Comparison of ENCODE assay signal across 1 cellular context in genomic region chr7:56063882-56064625, GRCh38.
TF ChIP-seq lines count a peak whose summit lies in the region.

TSS of gene SUMF2 (plus strand) at chr7:56064286. CDS start at chr7:56064312, 26 bp downstream.

TF ChIP-seq in HepG2, 621 proteins besides CTCF, POLR2A, EP300 and RAD21 (continued from another document and continues in another):
- TF ChIP-seq, protein P1, sequence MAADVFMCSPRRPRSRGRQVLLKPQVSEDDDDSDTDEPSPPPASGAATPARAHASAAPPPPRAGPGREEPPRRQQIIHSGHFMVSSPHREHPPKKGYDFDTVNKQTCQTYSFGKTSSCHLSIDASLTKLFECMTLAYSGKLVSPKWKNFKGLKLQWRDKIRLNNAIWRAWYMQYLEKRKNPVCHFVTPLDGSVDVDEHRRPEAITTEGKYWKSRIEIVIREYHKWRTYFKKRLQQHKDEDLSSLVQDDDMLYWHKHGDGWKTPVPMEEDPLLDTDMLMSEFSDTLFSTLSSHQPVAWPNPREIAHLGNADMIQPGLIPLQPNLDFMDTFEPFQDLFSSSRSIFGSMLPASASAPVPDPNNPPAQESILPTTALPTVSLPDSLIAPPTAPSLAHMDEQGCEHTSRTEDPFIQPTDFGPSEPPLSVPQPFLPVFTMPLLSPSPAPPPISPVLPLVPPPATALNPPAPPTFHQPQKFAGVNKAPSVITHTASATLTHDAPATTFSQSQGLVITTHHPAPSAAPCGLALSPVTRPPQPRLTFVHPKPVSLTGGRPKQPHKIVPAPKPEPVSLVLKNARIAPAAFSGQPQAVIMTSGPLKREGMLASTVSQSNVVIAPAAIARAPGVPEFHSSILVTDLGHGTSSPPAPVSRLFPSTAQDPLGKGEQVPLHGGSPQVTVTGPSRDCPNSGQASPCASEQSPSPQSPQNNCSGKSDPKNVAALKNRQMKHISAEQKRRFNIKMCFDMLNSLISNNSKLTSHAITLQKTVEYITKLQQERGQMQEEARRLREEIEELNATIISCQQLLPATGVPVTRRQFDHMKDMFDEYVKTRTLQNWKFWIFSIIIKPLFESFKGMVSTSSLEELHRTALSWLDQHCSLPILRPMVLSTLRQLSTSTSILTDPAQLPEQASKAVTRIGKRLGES (CRISPR knock-in tag; IDR thresholded peaks at IDR 0.05; ENCODE audit: borderline replicate concordance): no peak; the same call in 1 of the 2 replicates
- TF ChIP-seq, protein P2, sequence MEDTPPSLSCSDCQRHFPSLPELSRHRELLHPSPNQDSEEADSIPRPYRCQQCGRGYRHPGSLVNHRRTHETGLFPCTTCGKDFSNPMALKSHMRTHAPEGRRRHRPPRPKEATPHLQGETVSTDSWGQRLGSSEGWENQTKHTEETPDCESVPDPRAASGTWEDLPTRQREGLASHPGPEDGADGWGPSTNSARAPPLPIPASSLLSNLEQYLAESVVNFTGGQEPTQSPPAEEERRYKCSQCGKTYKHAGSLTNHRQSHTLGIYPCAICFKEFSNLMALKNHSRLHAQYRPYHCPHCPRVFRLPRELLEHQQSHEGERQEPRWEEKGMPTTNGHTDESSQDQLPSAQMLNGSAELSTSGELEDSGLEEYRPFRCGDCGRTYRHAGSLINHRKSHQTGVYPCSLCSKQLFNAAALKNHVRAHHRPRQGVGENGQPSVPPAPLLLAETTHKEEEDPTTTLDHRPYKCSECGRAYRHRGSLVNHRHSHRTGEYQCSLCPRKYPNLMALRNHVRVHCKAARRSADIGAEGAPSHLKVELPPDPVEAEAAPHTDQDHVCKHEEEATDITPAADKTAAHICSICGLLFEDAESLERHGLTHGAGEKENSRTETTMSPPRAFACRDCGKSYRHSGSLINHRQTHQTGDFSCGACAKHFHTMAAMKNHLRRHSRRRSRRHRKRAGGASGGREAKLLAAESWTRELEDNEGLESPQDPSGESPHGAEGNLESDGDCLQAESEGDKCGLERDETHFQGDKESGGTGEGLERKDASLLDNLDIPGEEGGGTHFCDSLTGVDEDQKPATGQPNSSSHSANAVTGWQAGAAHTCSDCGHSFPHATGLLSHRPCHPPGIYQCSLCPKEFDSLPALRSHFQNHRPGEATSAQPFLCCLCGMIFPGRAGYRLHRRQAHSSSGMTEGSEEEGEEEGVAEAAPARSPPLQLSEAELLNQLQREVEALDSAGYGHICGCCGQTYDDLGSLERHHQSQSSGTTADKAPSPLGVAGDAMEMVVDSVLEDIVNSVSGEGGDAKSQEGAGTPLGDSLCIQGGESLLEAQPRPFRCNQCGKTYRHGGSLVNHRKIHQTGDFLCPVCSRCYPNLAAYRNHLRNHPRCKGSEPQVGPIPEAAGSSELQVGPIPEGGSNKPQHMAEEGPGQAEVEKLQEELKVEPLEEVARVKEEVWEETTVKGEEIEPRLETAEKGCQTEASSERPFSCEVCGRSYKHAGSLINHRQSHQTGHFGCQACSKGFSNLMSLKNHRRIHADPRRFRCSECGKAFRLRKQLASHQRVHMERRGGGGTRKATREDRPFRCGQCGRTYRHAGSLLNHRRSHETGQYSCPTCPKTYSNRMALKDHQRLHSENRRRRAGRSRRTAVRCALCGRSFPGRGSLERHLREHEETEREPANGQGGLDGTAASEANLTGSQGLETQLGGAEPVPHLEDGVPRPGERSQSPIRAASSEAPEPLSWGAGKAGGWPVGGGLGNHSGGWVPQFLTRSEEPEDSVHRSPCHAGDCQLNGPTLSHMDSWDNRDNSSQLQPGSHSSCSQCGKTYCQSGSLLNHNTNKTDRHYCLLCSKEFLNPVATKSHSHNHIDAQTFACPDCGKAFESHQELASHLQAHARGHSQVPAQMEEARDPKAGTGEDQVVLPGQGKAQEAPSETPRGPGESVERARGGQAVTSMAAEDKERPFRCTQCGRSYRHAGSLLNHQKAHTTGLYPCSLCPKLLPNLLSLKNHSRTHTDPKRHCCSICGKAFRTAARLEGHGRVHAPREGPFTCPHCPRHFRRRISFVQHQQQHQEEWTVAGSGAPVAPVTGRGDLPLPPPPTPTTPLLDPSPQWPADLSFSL (CRISPR knock-in tag; IDR thresholded peaks at IDR 0.05): no peak
- TF ChIP-seq NRL (CRISPR knock-in tag; IDR thresholded peaks at IDR 0.05; ENCODE audit: borderline replicate concordance) (peak; percentile 62; the same call in 1 of the 2 replicates), FOSL2 (CRISPR knock-in tag; IDR thresholded peaks at IDR 0.05) (peak; percentile 47), KAT2B (IDR thresholded peaks at IDR 0.05; ENCODE audit: borderline replicate concordance, low read depth, low read length) (no peak), U2AF1 (optimal IDR thresholded peaks at IDR 0.05; ENCODE audit: low read depth, low read length) (no peak), SP1 (IDR thresholded peaks at IDR 0.05) (no peak), SP1 (CRISPR knock-in tag; IDR thresholded peaks at IDR 0.05) (no peak), SMAD1 (CRISPR knock-in tag; IDR thresholded peaks at IDR 0.05; ENCODE audit: borderline replicate concordance, low read depth) (no peak), RERE (CRISPR knock-in tag; IDR thresholded peaks at IDR 0.05; ENCODE audit: low read depth) (no peak), CREB1 (IDR thresholded peaks at IDR 0.05) (no peak), CREB1 (CRISPR knock-in tag; IDR thresholded peaks at IDR 0.05) (no peak), PLRG1 (conservative IDR thresholded peaks at IDR 0.05) (no peak), HMGA1 (CRISPR knock-in tag; conservative IDR thresholded peaks at IDR 0.05) (no peak), ZC3H13 (CRISPR knock-in tag; IDR thresholded peaks at IDR 0.05) (peak; percentile 89), MXD1 (CRISPR knock-in tag; IDR thresholded peaks at IDR 0.05) (peak; percentile 96), ZNF570 (CRISPR knock-in tag; IDR thresholded peaks at IDR 0.05; ENCODE audit: borderline replicate concordance) (no peak), SP140L (CRISPR knock-in tag; IDR thresholded peaks at IDR 0.05; ENCODE audit: borderline replicate concordance) (no peak), ZNF513 (CRISPR knock-in tag; conservative IDR thresholded peaks at IDR 0.05) (peak; percentile 57; the same call in 1 of the 2 replicates), ZNF674 (CRISPR knock-in tag; IDR thresholded peaks at IDR 0.05; ENCODE audit: low read depth) (peak; percentile 72; the same call in 1 of the 2 replicates), NR1H2 (CRISPR knock-in tag; IDR thresholded peaks at IDR 0.05; ENCODE audit: borderline replicate concordance, low read depth) (no peak), IKZF1 (IDR thresholded peaks at IDR 0.05) (no peak), MAZ (IDR thresholded peaks at IDR 0.05; ENCODE audit: borderline replicate concordance, low read depth, low read length) (no peak), MAZ (CRISPR knock-in tag; IDR thresholded peaks at IDR 0.05; ENCODE audit: low read depth) (peak; percentile 89), ZNF572 (CRISPR knock-in tag; IDR thresholded peaks at IDR 0.05) (no peak), ZNF20 (CRISPR knock-in tag; IDR thresholded peaks at IDR 0.05) (no peak), ZNF337 (CRISPR knock-in tag; IDR thresholded peaks at IDR 0.05; ENCODE audit: borderline replicate concordance, low read depth) (0 out of 2 replicates have a peak, but pooled peaks have one; percentile 69), PHF21A (CRISPR knock-in tag; IDR thresholded peaks at IDR 0.05) (peak; percentile 72), ZNF296 (CRISPR knock-in tag; conservative IDR thresholded peaks at IDR 0.05) (no peak), CBX2 (IDR thresholded peaks at IDR 0.05; ENCODE audit: low read depth, low read length) (no peak), CBX2 (CRISPR knock-in tag; IDR thresholded peaks at IDR 0.05; ENCODE audit: low read depth) (0 out of 2 replicates have a peak, but pooled peaks have one; percentile 69), ZFP90 (CRISPR knock-in tag; IDR thresholded peaks at IDR 0.05; ENCODE audit: borderline replicate concordance) (peak; percentile 57; the same call in 1 of the 2 replicates), ZNF326 (CRISPR knock-in tag; IDR thresholded peaks at IDR 0.05; ENCODE audit: borderline replicate concordance) (no peak)
- TF ChIP-seq, protein P3, sequence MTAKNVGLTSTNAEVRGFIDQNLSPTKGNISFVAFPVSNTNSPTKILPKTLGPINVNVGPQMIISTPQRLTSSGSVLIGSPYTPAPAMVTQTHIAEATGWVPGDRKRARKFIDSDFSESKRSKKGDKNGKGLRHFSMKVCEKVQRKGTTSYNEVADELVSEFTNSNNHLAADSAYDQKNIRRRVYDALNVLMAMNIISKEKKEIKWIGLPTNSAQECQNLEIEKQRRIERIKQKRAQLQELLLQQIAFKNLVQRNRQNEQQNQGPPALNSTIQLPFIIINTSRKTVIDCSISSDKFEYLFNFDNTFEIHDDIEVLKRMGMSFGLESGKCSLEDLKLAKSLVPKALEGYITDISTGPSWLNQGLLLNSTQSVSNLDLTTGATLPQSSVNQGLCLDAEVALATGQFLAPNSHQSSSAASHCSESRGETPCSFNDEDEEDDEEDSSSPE (CRISPR knock-in tag; IDR thresholded peaks at IDR 0.05): peak; percentile 59; the same call in 1 of the 2 replicates
- TF ChIP-seq, protein P4, sequence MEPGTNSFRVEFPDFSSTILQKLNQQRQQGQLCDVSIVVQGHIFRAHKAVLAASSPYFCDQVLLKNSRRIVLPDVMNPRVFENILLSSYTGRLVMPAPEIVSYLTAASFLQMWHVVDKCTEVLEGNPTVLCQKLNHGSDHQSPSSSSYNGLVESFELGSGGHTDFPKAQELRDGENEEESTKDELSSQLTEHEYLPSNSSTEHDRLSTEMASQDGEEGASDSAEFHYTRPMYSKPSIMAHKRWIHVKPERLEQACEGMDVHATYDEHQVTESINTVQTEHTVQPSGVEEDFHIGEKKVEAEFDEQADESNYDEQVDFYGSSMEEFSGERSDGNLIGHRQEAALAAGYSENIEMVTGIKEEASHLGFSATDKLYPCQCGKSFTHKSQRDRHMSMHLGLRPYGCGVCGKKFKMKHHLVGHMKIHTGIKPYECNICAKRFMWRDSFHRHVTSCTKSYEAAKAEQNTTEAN (CRISPR knock-in tag; conservative IDR thresholded peaks at IDR 0.05): peak; percentile 57; the same call in 1 of the 2 replicates
